18 cellular contexts compared by ENCODE assay signal in the genomic region with DNA sequence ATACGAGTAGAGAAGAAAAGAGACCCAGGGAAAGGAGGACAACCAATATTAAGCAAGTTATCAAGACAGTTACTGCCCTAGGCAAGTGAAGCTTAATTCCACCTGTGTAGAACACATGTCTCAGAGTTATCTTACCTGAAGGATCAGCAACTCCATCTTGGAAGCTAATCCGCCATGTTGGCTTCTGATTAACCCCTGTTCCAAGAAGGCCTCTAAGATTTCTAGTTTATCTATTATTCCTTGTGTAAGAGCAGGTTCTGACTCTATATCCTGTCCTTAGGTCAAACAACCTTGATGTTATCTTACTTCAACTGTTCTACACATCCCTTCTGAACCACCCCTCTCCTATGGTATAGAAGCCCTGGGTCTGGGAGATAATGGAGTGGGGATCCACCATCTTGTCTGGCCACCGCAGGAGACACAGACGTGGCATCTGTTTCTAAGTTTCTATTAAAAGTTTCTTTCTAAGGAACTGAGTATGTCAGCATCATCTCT. TPM values are rescaled to one million over a fixed set of nuclear protein-coding genes. Genes with fewer than 3 reads are reported as not detected.
A peak's percentile ranks its signal among the peaks of the same experiment; 100 is the strongest.
DNase-seq lines count a peak whose midpoint lies in the region; ATAC-seq and TF ChIP-seq lines count a peak whose summit lies in the region.
"Had no signal": no experiment of that assay in that cellular context is flagged by ENCODE, and none has a peak within 500 bp of the region (broad histone marks: within the 10 kb centered on the region; RNA-seq: fewer than 3 reads in every experiment).

No MANE protein-coding gene starts in this region.

- peaks cover 0 to 5% of the 10 kb centered on the region in 2 donors for H3K9me3 Mint-ChIP-seq in activated naive CD4-positive, alpha-beta T cell treated with anti-CD3 and anti-CD28 coated beads, Interleukin-2, amount 50 U/mL, for 72 hours
- H3K9me3 Mint-ChIP-seq in effector memory CD8-positive, alpha-beta T cell, result no peaks in the 10 kb centered on the region
- H3K9me3 Mint-ChIP-seq in HFFc6, result no peaks in the 10 kb centered on the region

- DNase-seq in activated naive CD4-positive, alpha-beta T cell treated with anti-CD3 and anti-CD28 coated beads, Interleukin-2, amount 50 U/mL, for 72 hours (ENCODE audit: low spot score in 2 of 2), result no peak
- DNase-seq in activated naive CD4-positive, alpha-beta T cell (lab: John Stamatoyannopoulos, UW), result no peak
- DNase-seq in Panc1 (ENCODE audit: low read depth, low spot score) (no peak), uterus (no peak), ureter (ENCODE audit: low spot score) (no peak), NOMO-1 (lab: John Stamatoyannopoulos, UW; ENCODE audit: unreplicated experiment in 2 of 2) (no peak), HFFc6 (no peak)
- DNase-seq in effector memory CD8-positive, alpha-beta T cell, result no peak
- DNase-seq: DMS 273 treated with DMSO at 0.1 percent for 48 hours, H7, Kasumi-1, left ventricle myocardium superior, NCI-H1417 treated with DMSO at 0.1 percent for 48 hours, NCI-H2227 treated with DMSO at 0.1 percent for 48 hours, SHP77 treated with DMSO at 0.1 percent for 48 hours, stomach had no signal

- TSS peak; percentile 88 for BruUV-seq in Panc1 (replicated peaks; lab: Mats Ljungman, UMichigan)

- no peaks in the 10 kb centered on the region for H3K27me3 ChIP-seq in Panc1 (ENCODE audit: control insufficient read depth, insufficient read depth, low read length)
- no peaks in the 10 kb centered on the region for H3K27me3 ChIP-seq in uterus
- H3K27me3 ChIP-seq: gastroesophageal sphincter, stomach had no signal

- no peak for TF ChIP-seq CTCF in Panc1 (IDR thresholded peaks at IDR 0.05)
- TF ChIP-seq CTCF in uterus (IDR thresholded peaks at IDR 0.05), result no peak
- TF ChIP-seq CTCF in HFFc6 (IDR thresholded peaks at IDR 0.05), result no peak

- POLR2A ChIA-PET in Panc1 (lab: Charles Lee), result no interaction called here

- H3K9me3 ChIP-seq in Panc1 (ENCODE audit: control insufficient read depth, insufficient read depth, low read depth, low read length), result no peaks in the 10 kb centered on the region
- no peaks in the 10 kb centered on the region for H3K9me3 ChIP-seq in uterus
- H3K9me3 ChIP-seq: gastroesophageal sphincter, stomach had no signal

- H3K27me3 Mint-ChIP-seq in effector memory CD8-positive, alpha-beta T cell, result no peaks in the 10 kb centered on the region
- peaks cover 8% of the 10 kb centered on the region; the same call in 1 of the 2 replicates for H3K27me3 Mint-ChIP-seq in HFFc6 (ENCODE audit: insufficient read depth)

- CTCF ChIA-PET in Panc1 (lab: Charles Lee), result interaction anchor here (0.5 to 0.6 kb wide), 2 partner anchors 303 to 326 kb away, joined by 4 to 6 read pairs; no protein-coding TSS in a partner anchor

- in situ Hi-C loops in Panc1 (cut with HindIII; ENCODE audit: low pct_unique_long_range_greater_than_20kb, low sequenced_read_pairs), result loop anchor here (10.0 kb wide), 1 partner anchor 158 kb away; no protein-coding TSS in a partner anchor

- H3K27ac Mint-ChIP-seq in activated naive CD4-positive, alpha-beta T cell treated with anti-CD3 and anti-CD28 coated beads, Interleukin-2, amount 50 U/mL, for 72 hours, result peak overlapping the region; percentile 91 to 98
- peak overlapping the region; percentile 89 to 96 for H3K27ac Mint-ChIP-seq in effector memory CD8-positive, alpha-beta T cell
- no peak overlapping the region for H3K27ac Mint-ChIP-seq in HFFc6
- H3K27ac Mint-ChIP-seq: nephron had no signal

- intact Hi-C loops in Panc1 (cut with micrococcal nuclease; ENCODE audit: unreplicated experiment) (loop anchor here (5.0 kb wide), 1 partner anchor 90 kb away; no protein-coding TSS in a partner anchor), uterus (cut with DNase I; ENCODE audit: low total_unique reads) (no loop called here)

- H3K36me3 Mint-ChIP-seq in activated naive CD4-positive, alpha-beta T cell treated with anti-CD3 and anti-CD28 coated beads, Interleukin-2, amount 50 U/mL, for 72 hours, result peaks cover 0 to 8% of the 10 kb centered on the region in 2 donors
- peaks cover 7% of the 10 kb centered on the region for H3K36me3 Mint-ChIP-seq in effector memory CD8-positive, alpha-beta T cell (ENCODE audit: insufficient read depth)
- no peaks in the 10 kb centered on the region; the same call in 1 of the 2 replicates for H3K36me3 Mint-ChIP-seq in HFFc6 (ENCODE audit: low read depth)

- no peak for ATAC-seq in activated naive CD4-positive, alpha-beta T cell treated with anti-CD3 and anti-CD28 coated beads, Interleukin-2, amount 50 U/mL, for 72 hours
- ATAC-seq in Panc1, result no peak
- no peak for ATAC-seq in effector memory CD8-positive, alpha-beta T cell (replicated peaks)
- ATAC-seq: gastroesophageal sphincter had no signal

- H3K4me1 ChIP-seq in Panc1 (ENCODE audit: control insufficient read depth, insufficient read depth, low read length), result no peaks in the 10 kb centered on the region
- H3K4me1 ChIP-seq in uterus, result peaks cover 0 to 5% of the 10 kb centered on the region in 2 donors

- peak overlapping the region; percentile 76 to 88 for H3K4me3 Mint-ChIP-seq in effector memory CD8-positive, alpha-beta T cell
- no peak overlapping the region; the same call in 1 of the 2 replicates for H3K4me3 Mint-ChIP-seq in HFFc6
- H3K4me3 Mint-ChIP-seq: nephron had no signal

- H3K27ac ChIP-seq in Panc1 (ENCODE audit: low read length) (no peak overlapping the region), uterus (peak overlapping the region; percentile 83 to 87)

- H3K4me3 ChIP-seq in Panc1 (ENCODE audit: low read depth in 2 of 2, low read length in 2 of 2), result no peak overlapping the region
- no peak overlapping the region for H3K4me3 ChIP-seq in uterus

- peaks cover 19 to 23% of the 10 kb centered on the region in 2 donors for H3K4me1 Mint-ChIP-seq in effector memory CD8-positive, alpha-beta T cell (ENCODE audit: low read depth in 2 of 2)
- peaks cover 20% of the 10 kb centered on the region for H3K4me1 Mint-ChIP-seq in HFFc6 (ENCODE audit: low read depth)
- H3K4me1 Mint-ChIP-seq: nephron had no signal

- no peaks in the 10 kb centered on the region for H3K36me3 ChIP-seq in Panc1 (ENCODE audit: control insufficient read depth, insufficient read depth, low read length)
- H3K36me3 ChIP-seq in uterus, result no peaks in the 10 kb centered on the region
- H3K36me3 ChIP-seq: gastroesophageal sphincter, stomach had no signal

- TF ChIP-seq POLR2A in uterus (IDR thresholded peaks at IDR 0.05), result no peak

RNA-seq across cellular contexts. Expression of gene PTPN1, which starts 27.7 kb away (rescaled TPM):
- total RNA-seq in activated naive CD4-positive, alpha-beta T cell treated with anti-CD3 and anti-CD28 coated beads, Interleukin-2, amount 50 U/mL, for 72 hours, result 100 to 1,000 TPM in 1 of 2 donors, 10 to 100 TPM in 1; 52.6 to 113 TPM
- total RNA-seq in Panc1 (2021; ENCODE audit: unreplicated experiment), result 42.2 TPM
- polyA plus RNA-seq in Panc1 (2012; ENCODE audit: insufficient read length), result 27.3 TPM
- 10 to 100 TPM; 14.1 to 33.9 (median 20.2) TPM for total RNA-seq in uterus
- 33.6 TPM for total RNA-seq in ureter
- total RNA-seq in HFFc6 (2021; fragmentation: NEBNext Ultra II Directional; extraction: Animal tissue kit (Norgen Biotek cat#: 25700)), result 10 to 100 TPM; 37.8 to 46.5 (median 45.2) TPM
